ENCODE assay signal across 8 cellular contexts in the genomic region with DNA sequence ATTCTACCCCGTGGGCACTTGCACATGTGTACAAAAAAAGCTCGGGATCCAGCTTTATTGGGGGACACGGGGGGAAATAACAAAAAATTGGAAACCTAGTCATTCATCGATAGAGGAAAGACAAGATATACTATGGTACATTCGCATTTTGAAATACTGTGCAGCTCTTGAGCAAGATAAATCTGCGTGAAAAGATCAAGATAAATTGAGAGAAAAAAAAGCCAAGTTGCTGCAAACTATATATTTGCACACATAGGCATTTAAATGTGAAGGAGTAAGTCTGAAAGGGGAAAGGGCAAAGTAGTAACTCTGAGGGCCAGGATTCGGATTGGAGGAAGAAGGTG. TPM values are rescaled to one million over a fixed set of nuclear protein-coding genes. Genes with fewer than 3 reads are reported as not detected.
DNase-seq lines count a peak whose midpoint lies in the region; ATAC-seq, FAIRE-seq and TF ChIP-seq lines count a peak whose summit lies in the region.

No MANE protein-coding gene starts in this region.

- H3T11ph ChIP-seq in H9 (ENCODE audit: low read length) = no peak overlapping the region

- in situ Hi-C loops in G401 (cut with HindIII; ENCODE audit: low sequenced_read_pairs) = no loop called here

- peaks cover 2 to 10% (median 9%) of the 10 kb centered on the region in 3 experiments; a peak in 4 of 7 replicates for H3K36me3 Mint-ChIP-seq in H9 (ENCODE audit: insufficient read depth in 1 of 3, low read depth in 3 of 3)
- peaks cover 33% of the 10 kb centered on the region for H3K36me3 Mint-ChIP-seq in activated CD4-positive, alpha-beta memory T cell treated with anti-CD3 and anti-CD28 coated beads, Interleukin-2, amount 10 ng/mL, durations not matched to agents 7 days and 5 days (ENCODE audit: low read depth)

- no peak overlapping the region for H3K4ac ChIP-seq in H9 (ENCODE audit: low read depth, low read length)

- peak overlapping the region; percentile 34 to 98 (median 96); a peak in 4 of 7 replicates for H3K27ac Mint-ChIP-seq in H9
- peak overlapping the region; percentile 89 for H3K27ac Mint-ChIP-seq in activated CD4-positive, alpha-beta memory T cell treated with anti-CD3 and anti-CD28 coated beads, Interleukin-2, amount 10 ng/mL, durations not matched to agents 7 days and 5 days

- no peaks in the 10 kb centered on the region for H3K4me1 ChIP-seq in H9 (ENCODE audit: insufficient read depth, low read length)
- peaks cover 17% of the 10 kb centered on the region for H3K4me1 ChIP-seq in hepatocyte (ENCODE audit: insufficient read depth)
- H3K4me1 ChIP-seq in small intestine (ENCODE audit: control insufficient read depth in 2 of 2, insufficient read depth in 1 of 2, low read depth in 1 of 2, low read length in 1 of 2) = peaks cover 0 to 7% of the 10 kb centered on the region in 2 donors

- ATAC-seq in GM21825 (IDR thresholded peaks at IDR 0.05; ENCODE audit: unreplicated experiment) (no peak), HG03135 (IDR thresholded peaks at IDR 0.05; ENCODE audit: unreplicated experiment) (no peak), GM21723 (IDR thresholded peaks at IDR 0.05; ENCODE audit: unreplicated experiment) (no peak)

- no peak overlapping the region for H2AK5ac ChIP-seq in H9 (ENCODE audit: insufficient read length, low read length)

- no peak overlapping the region for H2BK5ac ChIP-seq in H9 (ENCODE audit: insufficient read length, low read length)

- H3K4me3 Mint-ChIP-seq in H9 = peak overlapping the region; percentile 94 to 98
- H3K4me3 Mint-ChIP-seq in activated CD4-positive, alpha-beta memory T cell treated with anti-CD3 and anti-CD28 coated beads, Interleukin-2, amount 10 ng/mL, durations not matched to agents 7 days and 5 days = peak overlapping the region; percentile 96

- H3K23ac ChIP-seq in H9 (ENCODE audit: insufficient read length, low read depth, low read length) = no peak overlapping the region

- H3K79me2 ChIP-seq in H9 (ENCODE audit: insufficient read depth, low read length) (peaks cover 1% of the 10 kb centered on the region; the same call in 1 of the 2 replicates), hepatocyte (peaks cover 42% of the 10 kb centered on the region)

- no peak overlapping the region for H4K8ac ChIP-seq in H9 (replicated peaks; ENCODE audit: insufficient read length, low read depth, low read length)

- no CpG with 5 or more reads among the region's 7 CpGs for WGBS in H9 (ENCODE audit: extremely low coverage, insufficient read length, low lambda C conversion rate)
- WGBS in hepatocyte (ENCODE audit: low lambda C conversion rate, missing lambda C conversion rate) = 47% methylated on average over 7 of the region's 7 CpGs
- WGBS in small intestine, 3 donors = 15 to 23% (median 17%) methylated on average over 7 of the region's 7 CpGs

- no peaks in the 10 kb centered on the region for H3K9me2 ChIP-seq in hepatocyte (replicated peaks; ENCODE audit: insufficient read depth)

- H3K36me3 ChIP-seq in hepatocyte (replicated peaks; ENCODE audit: insufficient read depth, low read depth) (no peaks in the 10 kb centered on the region), small intestine (ENCODE audit: control insufficient read depth in 2 of 2, insufficient read depth in 2 of 2, low read length in 2 of 2) (no peaks in the 10 kb centered on the region)

- H3K9me3 Mint-ChIP-seq in H9 = no peaks in the 10 kb centered on the region
- no peaks in the 10 kb centered on the region for H3K9me3 Mint-ChIP-seq in activated CD4-positive, alpha-beta memory T cell treated with anti-CD3 and anti-CD28 coated beads, Interleukin-2, amount 10 ng/mL, durations not matched to agents 7 days and 5 days

- H2BK120ac ChIP-seq in H9 (ENCODE audit: low read depth, low read length, poor library complexity, severe bottlenecking) = no peak overlapping the region

- no peak overlapping the region for H4K91ac ChIP-seq in H9 (ENCODE audit: insufficient read length, low read depth, low read length)

- H2BK20ac ChIP-seq in H9 (ENCODE audit: low read depth, low read length, poor library complexity, severe bottlenecking) = no peak overlapping the region

- POLR2A ChIA-PET in activated CD4-positive, alpha-beta memory T cell treated with anti-CD3 and anti-CD28 coated beads, Interleukin-2, amount 10 ng/mL, durations not matched to agents 7 days and 5 days (lab: Charles Lee) = interaction anchor here (0.9 to 3.6 kb wide), 11 partner anchors 9 to 902 kb away, joined by 3 to 17 read pairs (median 5); a partner anchor contains a TSS

- H3K9me3 ChIP-seq in H9 (ENCODE audit: control insufficient read depth, low read depth, low read length) (no peaks in the 10 kb centered on the region), hepatocyte (ENCODE audit: low read depth) (no peaks in the 10 kb centered on the region), small intestine (ENCODE audit: control insufficient read depth, low read depth) (no peaks in the 10 kb centered on the region)

- peak overlapping the region; percentile 42 for H3K18ac ChIP-seq in H9 (ENCODE audit: insufficient read length, low read depth, low read length)

- CTCF ChIA-PET in activated CD4-positive, alpha-beta memory T cell treated with anti-CD3 and anti-CD28 coated beads, Interleukin-2, amount 10 ng/mL, durations not matched to agents 7 days and 5 days (lab: Charles Lee) = interaction anchor here (1.2 to 1.3 kb wide), 3 partner anchors 15 to 80 kb away, joined by 4 to 5 read pairs (median 4); a partner anchor contains a TSS

- no peak overlapping the region for H3K14ac ChIP-seq in H9 (ENCODE audit: insufficient read depth, low read length)

- H2AFZ ChIP-seq in H9 (ENCODE audit: low read length) (peak overlapping the region; percentile 61), hepatocyte (peak overlapping the region; percentile 79)

- H4K20me1 ChIP-seq in H9 (ENCODE audit: control insufficient read depth, insufficient read depth, insufficient read length) (no peaks in the 10 kb centered on the region), hepatocyte (ENCODE audit: insufficient read depth, poor library complexity, severe bottlenecking) (no peaks in the 10 kb centered on the region)

- no peak overlapping the region for H2BK15ac ChIP-seq in H9 (ENCODE audit: low read depth, low read length)

- H3K27me3 ChIP-seq in H9 (ENCODE audit: insufficient read depth, low read length) (no peaks in the 10 kb centered on the region), hepatocyte (no peaks in the 10 kb centered on the region), small intestine (ENCODE audit: control insufficient read depth in 2 of 2, insufficient read depth in 2 of 2, low read length in 2 of 2) (no peaks in the 10 kb centered on the region)

- H4K5ac ChIP-seq in H9 (ENCODE audit: insufficient read length, low read depth, low read length) = no peak overlapping the region

- H3K27ac ChIP-seq in H9 (ENCODE audit: insufficient read length, low read depth, low read length) = no peak overlapping the region
- peak overlapping the region; percentile 92 for H3K27ac ChIP-seq in hepatocyte
- H3K27ac ChIP-seq in small intestine (ENCODE audit: low read depth in 1 of 2, low read length in 1 of 2) = peak overlapping the region; percentile 80 to 94

- H3K4me2 ChIP-seq in H9 (ENCODE audit: insufficient read depth, insufficient read length, low read length) (peak overlapping the region; percentile 99), hepatocyte (peak overlapping the region; percentile 77)

- H3K4me1 Mint-ChIP-seq in H9 = peaks cover 11 to 13% of the 10 kb centered on the region in 2 experiments
- peaks cover 38% of the 10 kb centered on the region for H3K4me1 Mint-ChIP-seq in activated CD4-positive, alpha-beta memory T cell treated with anti-CD3 and anti-CD28 coated beads, Interleukin-2, amount 10 ng/mL, durations not matched to agents 7 days and 5 days

- H3K4me3 ChIP-seq in hepatocyte (peak overlapping the region; percentile 78), small intestine (ENCODE audit: low read depth in 1 of 2, low read length in 2 of 2) (peak overlapping the region; percentile 32 to 76)

- H3K23me2 ChIP-seq in H9 (ENCODE audit: insufficient read length, low read depth, low read length, poor library complexity, severe bottlenecking) = peaks cover 8% of the 10 kb centered on the region

- no peak overlapping the region for H3K56ac ChIP-seq in H9 (ENCODE audit: insufficient read length, low read depth, low read length)

- H3K27me3 Mint-ChIP-seq in H9 (ENCODE audit: low read depth) = peaks cover 6% of the 10 kb centered on the region
- no peaks in the 10 kb centered on the region for H3K27me3 Mint-ChIP-seq in activated CD4-positive, alpha-beta memory T cell treated with anti-CD3 and anti-CD28 coated beads, Interleukin-2, amount 10 ng/mL, durations not matched to agents 7 days and 5 days

- no peak for FAIRE-seq in small intestine (lab: Jason Lieb, UNC)

- H2BK12ac ChIP-seq in H9 (ENCODE audit: insufficient read length, low read depth, low read length) = no peak overlapping the region

- DNase-seq in H9 = no peak
- no peak for DNase-seq in activated CD4-positive, alpha-beta memory T cell treated with anti-CD3 and anti-CD28 coated beads, Interleukin-2, amount 10 ng/mL, durations not matched to agents 7 days and 5 days
- no peak for DNase-seq in hepatocyte (ENCODE audit: low spot score)
- no peak for DNase-seq in small intestine
- no peak for DNase-seq in G401 (ENCODE audit: low spot score)

- TF ChIP-seq CTCF in H9 (conservative IDR thresholded peaks at IDR 0.05) (no peak), hepatocyte (IDR thresholded peaks at IDR 0.05; ENCODE audit: poor library complexity) (no peak)

- H3K9ac ChIP-seq in H9 (ENCODE audit: extremely low read depth, insufficient read length, low read length) = peak overlapping the region; percentile 79

- H3K79me1 ChIP-seq in H9 (ENCODE audit: insufficient read depth, low read depth, low read length, poor library complexity, severe bottlenecking) = peaks cover 9% of the 10 kb centered on the region

RNA-seq across cellular contexts. Expression of a gene that starts 0.6 kb away (rescaled TPM):
- 22.2 and 23.0 TPM in 2 replicates for total RNA-seq in H9 (2021)
- 10 to 100 TPM; 41.8 to 42.4 TPM for total RNA-seq in activated CD4-positive, alpha-beta memory T cell treated with anti-CD3 and anti-CD28 coated beads, Interleukin-2, amount 10 ng/mL, durations not matched to agents 7 days and 5 days
- total RNA-seq in hepatocyte = 31.0 and 32.5 TPM in 2 replicates
- polyA plus RNA-seq in hepatocyte = 11.9 and 14.8 TPM in 2 replicates
- 1 to 10 TPM; 4.3 to 7.4 (median 5.4) TPM for polyA plus RNA-seq in small intestine
- total RNA-seq in G401 (2014; rRNA removed; shearing (Covaris generic)) = 7.5 and 18.8 TPM in 2 replicates

RNA-seq across cellular contexts. Expression of a gene that starts 26.9 kb away (rescaled TPM):
- total RNA-seq in H9 (2021) = 6.2 and 7.2 TPM in 2 replicates
- 10 to 100 TPM; 24.2 to 24.9 TPM for total RNA-seq in activated CD4-positive, alpha-beta memory T cell treated with anti-CD3 and anti-CD28 coated beads, Interleukin-2, amount 10 ng/mL, durations not matched to agents 7 days and 5 days
- 25.7 and 34.0 TPM in 2 replicates for total RNA-seq in hepatocyte
- polyA plus RNA-seq in hepatocyte = 14.4 and 17.3 TPM in 2 replicates
- polyA plus RNA-seq in small intestine = 10 to 100 TPM; 21.3 to 34.0 (median 26.5) TPM
- total RNA-seq in G401 (2014; rRNA removed; shearing (Covaris generic)) = 12.7 and 22.0 TPM in 2 replicates
